12 cellular contexts compared by ENCODE assay signal in genomic region chr14:65732112-65732511, GRCh38.
DNase-seq lines count a peak whose midpoint lies in the region; ATAC-seq, FAIRE-seq and TF ChIP-seq lines count a peak whose summit lies in the region.
"Had no signal": no experiment of that assay in that cellular context is flagged by ENCODE, and none has a peak within 500 bp of the region (broad histone marks: within the 10 kb centered on the region; RNA-seq: fewer than 3 reads in every experiment).

No MANE protein-coding gene starts in this region.

- H3K27me3 Mint-ChIP-seq in activated naive CD8-positive, alpha-beta T cell treated with anti-CD3 and anti-CD28 coated beads for 36 hours = no peaks in the 10 kb centered on the region

- no peak overlapping the region for H3K4me3 Mint-ChIP-seq in activated naive CD8-positive, alpha-beta T cell treated with anti-CD3 and anti-CD28 coated beads for 36 hours

- H3K4me1 Mint-ChIP-seq in activated naive CD8-positive, alpha-beta T cell treated with anti-CD3 and anti-CD28 coated beads for 36 hours = peaks cover 11% of the 10 kb centered on the region

- peak overlapping the region; percentile 82 for H3K27ac Mint-ChIP-seq in activated naive CD8-positive, alpha-beta T cell treated with anti-CD3 and anti-CD28 coated beads for 36 hours

- no peaks in the 10 kb centered on the region for H3K27me3 ChIP-seq in left ventricle myocardium inferior (ENCODE audit: low read depth)
- H3K27me3 ChIP-seq: testis had no signal

- no peaks in the 10 kb centered on the region for H3K4me1 ChIP-seq in left ventricle myocardium inferior
- H3K4me1 ChIP-seq: testis had no signal

- DNase-seq in GM12891 (ENCODE audit: insufficient read length, low spot score) (peak; percentile 15), foreskin melanocyte (no peak), NCI-H1436 (lab: John Stamatoyannopoulos, UW) (no peak), SK-N-DZ (ENCODE audit: low spot score) (no peak), left ventricle myocardium inferior (no peak)
- DNase-seq in activated naive CD8-positive, alpha-beta T cell treated with anti-CD3 and anti-CD28 coated beads for 36 hours = no peak
- DNase-seq: activated CD4-positive, CD25-positive, alpha-beta regulatory T cell; NCI-H526; testis had no signal

- TF ChIP-seq POLR2A in GM12891 (IDR thresholded peaks at IDR 0.05; ENCODE audit: low read depth, low read length) = no peak

- no peaks in the 10 kb centered on the region for H3K9me3 ChIP-seq in left ventricle myocardium inferior (replicated peaks)
- H3K9me3 ChIP-seq: testis had no signal

- no peak overlapping the region for H3K4me3 ChIP-seq in left ventricle myocardium inferior
- H3K4me3 ChIP-seq: coronary artery, testis had no signal

- H3K27ac ChIP-seq in left ventricle myocardium inferior (replicated peaks) = no peak overlapping the region
- H3K27ac ChIP-seq: coronary artery, testis had no signal

- intact Hi-C loops in left ventricle myocardium inferior (cut with micrococcal nuclease) = no loop called here

- no peak for TF ChIP-seq CTCF in left ventricle myocardium inferior (IDR thresholded peaks at IDR 0.05; ENCODE audit: borderline replicate concordance)

- FAIRE-seq in GM12891 (lab: Jason Lieb, UNC) = peak; percentile 98

- ATAC-seq in GM19395 (IDR thresholded peaks at IDR 0.05; ENCODE audit: unreplicated experiment) (peak; percentile 100), HG03045 (IDR thresholded peaks at IDR 0.05; ENCODE audit: unreplicated experiment) (peak; percentile 94)

- H3K9me3 Mint-ChIP-seq in activated naive CD8-positive, alpha-beta T cell treated with anti-CD3 and anti-CD28 coated beads for 36 hours = peaks cover 6% of the 10 kb centered on the region

- peaks cover 28% of the 10 kb centered on the region for H3K36me3 ChIP-seq in left ventricle myocardium inferior

- H3K36me3 Mint-ChIP-seq in activated naive CD8-positive, alpha-beta T cell treated with anti-CD3 and anti-CD28 coated beads for 36 hours = peaks cover 47% of the 10 kb centered on the region

TF ChIP-seq in GM12891, 5 proteins besides CTCF, POLR2A, EP300 and RAD21:
- no peak for TF ChIP-seq TAF1 (IDR thresholded peaks at IDR 0.05; ENCODE audit: low read depth, low read length)
- no peak for TF ChIP-seq POU2F2 (IDR thresholded peaks at IDR 0.05; ENCODE audit: low read depth, low read length)
- TF ChIP-seq POLR2AphosphoS5 (IDR thresholded peaks at IDR 0.05; ENCODE audit: low read depth, low read length) = no peak
- no peak for TF ChIP-seq SPI1 (IDR thresholded peaks at IDR 0.05; ENCODE audit: low read depth, low read length)
- TF ChIP-seq PAX5 (IDR thresholded peaks at IDR 0.05; ENCODE audit: insufficient read depth, low read length, severe bottlenecking) = no peak
